19 cellular contexts compared by ENCODE assay signal in the genomic region with DNA sequence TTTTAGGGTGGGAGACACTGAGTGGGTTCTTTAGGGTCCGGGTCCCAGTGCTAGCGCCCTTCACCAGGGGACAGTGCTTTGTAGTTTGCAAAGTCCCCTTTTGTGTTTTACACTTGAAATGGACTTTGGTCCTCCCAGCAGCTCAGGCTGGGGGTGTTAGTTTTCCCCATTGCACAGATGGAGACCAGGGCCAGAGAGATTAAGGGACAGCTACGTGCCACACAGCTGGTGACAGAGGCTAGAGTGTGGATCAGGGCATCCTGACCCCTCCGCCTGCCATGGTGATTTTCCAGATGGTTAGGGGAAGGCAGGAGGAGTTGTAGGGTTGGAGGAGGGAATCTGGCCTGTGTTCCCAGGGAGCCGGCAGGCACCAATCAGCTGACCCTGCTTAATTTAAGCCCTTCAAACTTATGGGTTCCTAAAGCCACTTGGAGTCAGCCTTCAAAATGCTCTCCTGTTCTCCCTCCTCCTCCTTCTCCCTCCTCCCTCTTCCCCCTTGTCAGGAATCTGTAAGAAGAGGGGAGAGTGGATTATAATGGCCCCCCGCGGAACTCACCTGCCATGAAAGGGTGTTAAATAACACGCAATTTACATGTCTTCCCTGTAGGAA. TPM values are rescaled to one million over a fixed set of nuclear protein-coding genes. Genes with fewer than 3 reads are reported as not detected.
DNase-seq lines count a peak whose midpoint lies in the region; TF ChIP-seq lines count a peak whose summit lies in the region.
"Had no signal": no experiment of that assay in that cellular context is flagged by ENCODE, and none has a peak within 500 bp of the region (broad histone marks: within the 10 kb centered on the region; RNA-seq: fewer than 3 reads in every experiment).

No MANE protein-coding gene starts in this region.

- H3K79me2 ChIP-seq in osteoblast (ENCODE audit: insufficient read depth, low read length): no peaks in the 10 kb centered on the region

- H3K4me1 ChIP-seq in osteoblast (ENCODE audit: insufficient read depth, low read length): no peaks in the 10 kb centered on the region

- H2AFZ ChIP-seq in osteoblast (ENCODE audit: low read length): no peak overlapping the region

- peaks cover 8% of the 10 kb centered on the region for H3K27me3 ChIP-seq in osteoblast (ENCODE audit: insufficient read depth, low read length)

- H3K4me2 ChIP-seq in osteoblast (ENCODE audit: insufficient read depth, low read length): no peak overlapping the region

- TF ChIP-seq CTCF in osteoblast (IDR thresholded peaks at IDR 0.05; ENCODE audit: extremely low read depth, low read depth, low read length): no peak

- H4K20me1 ChIP-seq in osteoblast (ENCODE audit: insufficient read depth, low read length): no peaks in the 10 kb centered on the region

- no peaks in the 10 kb centered on the region for H3K9me3 ChIP-seq in osteoblast (ENCODE audit: low read depth, low read length)

- no peaks in the 10 kb centered on the region for H3K36me3 ChIP-seq in osteoblast (ENCODE audit: insufficient read depth, low read length)

- no peak overlapping the region for H3K27ac ChIP-seq in osteoblast (ENCODE audit: low read depth, low read length)
- H3K27ac ChIP-seq: 22Rv1 had no signal

- DNase-seq in NCI-H1417 (lab: John Stamatoyannopoulos, UW) (peak in 2 of 3 experiments; percentile 56 to 78), NCI-H1417 treated with DMSO at 0.1 percent for 48 hours (lab: John Stamatoyannopoulos, UW) (no peak), NCI-H82 treated with DMSO at 0.1 percent for 48 hours (lab: John Stamatoyannopoulos, UW; ENCODE audit: unreplicated experiment) (peak; percentile 28), islet precursor cell (peak; percentile 22), osteoblast (ENCODE audit: insufficient read length, low spot score, missing footprints) (peak; percentile 48), COLO829 (ENCODE audit: low spot score) (no peak), pons (ENCODE audit: low spot score) (no peak)
- DNase-seq in effector CD8-positive, alpha-beta T cell (lab: John Stamatoyannopoulos, UW): no peak
- DNase-seq: CD4-positive, CD25-positive, alpha-beta regulatory T cell; DMS79 treated with DMSO at 0.1 percent for 48 hours; NCI-H2029; NCI-H510A treated with DMSO at 0.1 percent for 48 hours; OCI-M1; SIG-M5 had no signal

- H3K4me3 ChIP-seq in osteoblast (ENCODE audit: insufficient read depth, low read length): no peak overlapping the region
- H3K4me3 ChIP-seq: K562 had no signal

RNA-seq across cellular contexts. Expression of a gene that starts 22.5 kb away (rescaled TPM):
- total RNA-seq in osteoblast: not detected in 2 replicates
- total RNA-seq: B cell; CD4-positive, CD25-positive, alpha-beta regulatory T cell; G401; K562; RPMI7951 had no signal

RNA-seq across cellular contexts. Expression of a gene that starts 46.2 kb away (rescaled TPM):
- total RNA-seq in osteoblast: 2.1 and 2.2 TPM in 2 replicates
- total RNA-seq: B cell had no signal

Comparison
In these comparisons a context has a peak if more than half of its experiments do, and no peak if none do; other contexts are left out.
1. DNase-seq: peak in NCI-H1417 (2 of 3), NCI-H82 treated with DMSO at 0.1 percent for 48 hours (single experiment), islet precursor cell (single experiment) and osteoblast (single experiment); none in NCI-H1417 treated with DMSO at 0.1 percent for 48 hours (single experiment), COLO829 (single experiment), pons (single experiment) and effector CD8-positive, alpha-beta T cell (single experiment).